In genomic region chr2:218621007-218621406, GRCh38 we compare ENCODE assay signal across 7 cellular contexts. TPM values are rescaled to one million over a fixed set of nuclear protein-coding genes. Genes with fewer than 3 reads are reported as not detected.
"Had no signal": no experiment of that assay in that cellular context is flagged by ENCODE, and none has a peak within 500 bp of the region (broad histone marks: within the 10 kb centered on the region; RNA-seq: fewer than 3 reads in every experiment).

No MANE protein-coding gene starts in this region.

- H3K27me3 Mint-ChIP-seq: IgD-negative memory B cell had no signal

- ATAC-seq: HepG2, K562 had no signal

- H3K9me3 Mint-ChIP-seq: IgD-negative memory B cell had no signal

- H3K4me3 ChIP-seq: K562 had no signal

- DNase-seq: IMR-90, KBM-7 had no signal

- H3K4me3 Mint-ChIP-seq: IgD-negative memory B cell had no signal

- H3K36me3 Mint-ChIP-seq: IgD-negative memory B cell had no signal

- H3K27ac Mint-ChIP-seq: IgD-negative memory B cell had no signal

- H3K27ac ChIP-seq: HL-60 had no signal

RNA-seq across cellular contexts. Expression of gene PLCD4, which starts 13.3 kb away (rescaled TPM):
- total RNA-seq: HepG2, HT-29, K562 had no signal
